Comparison of ENCODE assay signal across 8 cellular contexts in genomic region chr4:153634737-153635353, GRCh38. TPM values are rescaled to one million over a fixed set of nuclear protein-coding genes. Genes with fewer than 3 reads are reported as not detected.
DNase-seq lines count a peak whose midpoint lies in the region; ATAC-seq and TF ChIP-seq lines count a peak whose summit lies in the region.

No MANE protein-coding gene starts in this region.

- ATAC-seq in HG02759 (IDR thresholded peaks at IDR 0.05; ENCODE audit: unreplicated experiment) (no peak), HG03342 (IDR thresholded peaks at IDR 0.05; ENCODE audit: unreplicated experiment) (no peak), HG02610 (IDR thresholded peaks at IDR 0.05; ENCODE audit: unreplicated experiment) (no peak)

- H3K4me3 ChIP-seq in A673 (ENCODE audit: low read depth, low read length, poor library complexity, severe bottlenecking) (no peak overlapping the region), fibroblast of the aortic adventitia (ENCODE audit: low read depth, low read length) (no peak overlapping the region), spleen (no peak overlapping the region)

- H3K36me3 ChIP-seq in A673 (ENCODE audit: insufficient read depth, low read length, poor library complexity, severe bottlenecking) (peaks cover 25% of the 10 kb centered on the region), spleen (peaks cover 19 to 88% (median 82%) of the 10 kb centered on the region in 6 donors)

- DNase-seq in A673 (ENCODE audit: low spot score) (peak; percentile 60), RWPE1 (ENCODE audit: low spot score) (peak; percentile 36), fibroblast of the aortic adventitia (ENCODE audit: low read depth) (peak; percentile 60), spleen (no peak)

- WGBS in spleen, 5 donors, result 81 to 92% (median 89%) methylated on average over 3 of the region's 3 CpGs

- H3K27me3 ChIP-seq in A673 (replicated peaks; ENCODE audit: insufficient read depth, low read depth, low read length, poor library complexity) (no peaks in the 10 kb centered on the region), spleen (replicated peaks in 1 of 7) (no peaks in the 10 kb centered on the region)

- CTCF ChIA-PET in A673 (lab: Charles Lee) (interaction anchor here (0.5 to 1.7 kb wide), 3 partner anchors 43 to 156 kb away, joined by 3 to 14 read pairs (median 12); no protein-coding TSS in a partner anchor), RWPE1 (lab: Yijun Ruan, JAX) (interaction anchor here (0.5 to 1.9 kb wide), 9 partner anchors 9 to 377 kb away, joined by 3 to 14 read pairs (median 3); partner anchors contain the start of gene TLR2)

- TF ChIP-seq CTCF in A673 (conservative IDR thresholded peaks at IDR 0.05; ENCODE audit: low read depth, low read length), result peak; percentile 76
- peak; percentile 60 for TF ChIP-seq CTCF in GM12872 (IDR thresholded peaks at IDR 0.05; ENCODE audit: insufficient read depth, low read depth, low read length)
- TF ChIP-seq CTCF in RWPE1 (conservative IDR thresholded peaks at IDR 0.05; ENCODE audit: low read depth), result peak; percentile 65
- peak; percentile 81 for TF ChIP-seq CTCF in fibroblast of the aortic adventitia (IDR thresholded peaks at IDR 0.05; ENCODE audit: insufficient read depth, low read length)
- peak; percentile 31 to 72 (median 60) for TF ChIP-seq CTCF in spleen (IDR thresholded peaks at IDR 0.05 in 8 of 11, conservative IDR thresholded peaks at IDR 0.05 in 3 of 11)

- POLR2A ChIA-PET in A673 (lab: Charles Lee; ENCODE audit: low non-redundant PET) (no interaction called here), RWPE1 (lab: Yijun Ruan, JAX; ENCODE audit: low non-redundant PET) (no interaction called here)

- intact Hi-C loops in A673 (cut with micrococcal nuclease; ENCODE audit: unreplicated experiment), result loop anchor here (1.0 kb wide), 1 partner anchor 115 kb away; no protein-coding TSS in a partner anchor
- intact Hi-C loops in spleen (cut with DNase I; ENCODE audit: low total_unique reads), result loop anchor here (10.0 kb wide), 1 partner anchor 120 kb away; no protein-coding TSS in a partner anchor

- no peaks in the 10 kb centered on the region for H3K9me3 ChIP-seq in A673 (ENCODE audit: low read depth, low read length, poor library complexity, severe bottlenecking)
- H3K9me3 ChIP-seq in spleen, result no peaks in the 10 kb centered on the region

- H3K4me1 ChIP-seq in A673 (ENCODE audit: insufficient read depth, low read length, poor library complexity, severe bottlenecking), result no peaks in the 10 kb centered on the region
- peaks cover 0 to 5% (median 0%) of the 10 kb centered on the region in 6 donors for H3K4me1 ChIP-seq in spleen

- no peak for TF ChIP-seq POLR2A in spleen (IDR thresholded peaks at IDR 0.05)

- no TSS peak for BruUV-seq in A673 (replicated peaks; lab: Mats Ljungman, UMichigan)

- H3K27ac ChIP-seq in A673 (ENCODE audit: low read depth, low read length, poor library complexity, severe bottlenecking) (no peak overlapping the region), RWPE1 (no peak overlapping the region), spleen (peak overlapping the region in 2 of 8 donors; percentile 5 to 41)

RNA-seq across cellular contexts. Expression of gene TLR2, which starts 49.2 kb away (rescaled TPM):
- total RNA-seq in A673 (2021) (0.94 and 1.1 TPM in 2 replicates), fibroblast of the aortic adventitia (ENCODE audit: low replicate concordance) (not detected in 2 replicates), spleen (100 to 1,000 TPM in 2 of 7 donors, 10 to 100 TPM in 5; 56.1 to 167 (median 74.5) TPM)
- 10 to 100 TPM in 1 of 3 donors, 1 to 10 TPM in 2; 4.8 to 19.7 (median 9.5) TPM for polyA plus RNA-seq in spleen

Comparison
In these comparisons a context has a peak if more than half of its experiments do, and no peak if none do; other contexts are left out.
1. RNA of gene TLR2, which starts 49.2 kb away (total RNA-seq): 56.1 to 167 TPM in spleen; 0.94 to 1.1 TPM in A673 and not detected in fibroblast of the aortic adventitia; every median in the first group is over 10 times any median in the second.
2. Peak in every context shown above with its lines, with median percentiles within 50 percentile points of each other: CTCF ChIP-seq.